In genomic region chr9:37555786-37556185, GRCh38 we compare ENCODE assay signal across 27 cellular contexts. TPM values are rescaled to one million over a fixed set of nuclear protein-coding genes. Genes with fewer than 3 reads are reported as not detected.
DNase-seq lines count a peak whose midpoint lies in the region; ATAC-seq and TF ChIP-seq lines count a peak whose summit lies in the region.
"Had no signal": no experiment of that assay in that cellular context is flagged by ENCODE, and none has a peak within 500 bp of the region (broad histone marks: within the 10 kb centered on the region; RNA-seq: fewer than 3 reads in every experiment).

No MANE protein-coding gene starts in this region.

- H3K14ac ChIP-seq in IMR-90 (replicated peaks; ENCODE audit: low read depth, low read length) = no peak overlapping the region

- TF ChIP-seq POLR2A in IMR-90 (IDR thresholded peaks at IDR 0.05; ENCODE audit: low read depth, low read length) = no peak
- TF ChIP-seq POLR2A in uterus (IDR thresholded peaks at IDR 0.05) = no peak

- no peak overlapping the region for H2BK15ac ChIP-seq in IMR-90 (ENCODE audit: low read depth, low read length)

- H3K79me1 ChIP-seq in IMR-90 (ENCODE audit: low read depth in 1 of 2, low read length in 2 of 2) = peaks cover 17 to 24% of the 10 kb centered on the region in 2 experiments

- H3K23ac ChIP-seq in IMR-90 (ENCODE audit: low read depth, low read length) = no peak overlapping the region

- no peak overlapping the region for H2BK120ac ChIP-seq in IMR-90 (ENCODE audit: low read depth, low read length)

- H3K36me3 ChIP-seq in IMR-90 (ENCODE audit: control insufficient read depth, insufficient read depth, low read length) (peaks cover 2% of the 10 kb centered on the region), uterus (no peaks in the 10 kb centered on the region)
- H3K36me3 ChIP-seq: esophagus squamous epithelium, lower lobe of right lung, neural progenitor cell had no signal

- H3K9me3 ChIP-seq in IMR-90 (ENCODE audit: control insufficient read depth, insufficient read depth, low read length) (no peaks in the 10 kb centered on the region), uterus (no peaks in the 10 kb centered on the region)
- H3K9me3 ChIP-seq: esophagus squamous epithelium, lower lobe of right lung had no signal

- no peak for TF ChIP-seq RAD21 in IMR-90 (IDR thresholded peaks at IDR 0.05; ENCODE audit: low read length)

- no peak overlapping the region for H3K56ac ChIP-seq in IMR-90 (ENCODE audit: extremely low read depth, insufficient read depth, low read length)

- POLR2A ChIA-PET in IMR-90 (lab: Charles Lee; ENCODE audit: unreplicated experiment) = no interaction called here

- H3K27me3 ChIP-seq in IMR-90 (ENCODE audit: control insufficient read depth, insufficient read depth, low read length) (no peaks in the 10 kb centered on the region), uterus (no peaks in the 10 kb centered on the region)
- H3K27me3 ChIP-seq: esophagus squamous epithelium, neural progenitor cell had no signal

- H3K27ac ChIP-seq in IMR-90 (ENCODE audit: insufficient read depth, low read length) (no peak overlapping the region), uterus (no peak overlapping the region)
- H3K27ac ChIP-seq: esophagus squamous epithelium, lower lobe of right lung, neural progenitor cell had no signal

- H4K8ac ChIP-seq in IMR-90 (ENCODE audit: low read depth in 2 of 2, low read length in 2 of 2) = no peak overlapping the region

- peaks cover 6% of the 10 kb centered on the region; the same call in 1 of the 2 replicates for H3K9me1 ChIP-seq in IMR-90 (ENCODE audit: insufficient read depth, low read length)

- dilution Hi-C loops in IMR-90 (cut with HindIII; ENCODE audit: low sequenced_read_pairs, unreplicated experiment) = no loop called here

- peak; percentile 60 for DNase-seq in AG10803 (ENCODE audit: low read depth)
- peak; percentile 68 for DNase-seq in IMR-90
- peak; percentile 5 to 52 for DNase-seq in cardiac fibroblast (ENCODE audit: low read depth in 2 of 2)
- DNase-seq in iris pigment epithelial cell (ENCODE audit: low read depth) = peak; percentile 79
- DNase-seq in NCI-H345 treated with DMSO at 0.1 percent for 48 hours (lab: John Stamatoyannopoulos, UW; ENCODE audit: unreplicated experiment) = no peak
- no peak for DNase-seq in uterus
- no peak for DNase-seq in DMS79 treated with DMSO at 0.1 percent for 48 hours (lab: John Stamatoyannopoulos, UW)
- DNase-seq: activated CD4-positive, alpha-beta memory T cell treated with anti-CD3 and anti-CD28 coated beads, Interleukin-2, amount 10 ng/mL, durations not matched to agents 7 days and 5 days; activated CD4-positive, alpha-beta T cell treated with anti-CD3 and anti-CD28 coated beads for 1 hour; activated CD8-positive, alpha-beta memory T cell treated with anti-CD3 and anti-CD28 coated beads, Interleukin-2, amount 50 U/mL, for 48 hours; activated naive CD4-positive, alpha-beta T cell treated with anti-CD3 and anti-CD28 coated beads, Interleukin-2, amount 10 ng/mL, durations not matched to agents 7 days and 5 days; amygdala; caudate nucleus; DMS53; esophagus squamous epithelium; GF-D8; glutamatergic neuron; GOT3; Karpas-422; lower lobe of right lung; NCI-H510A; stimulated activated CD4-positive, alpha-beta T cell treated with anti-CD3 and anti-CD28 coated beads, Interleukin-15, amount 100 ng/mL, for 24 hours; stimulated activated naive CD4-positive, alpha-beta T cell; T-helper 17 cell had no signal

- H2BK20ac ChIP-seq in IMR-90 (ENCODE audit: low read depth, low read length) = no peak overlapping the region

- H3K4me1 ChIP-seq in IMR-90 (ENCODE audit: control insufficient read depth, insufficient read depth, low read length) (peaks cover 4% of the 10 kb centered on the region), uterus (no peaks in the 10 kb centered on the region)
- H3K4me1 ChIP-seq: esophagus squamous epithelium, lower lobe of right lung, neural progenitor cell had no signal

- no peak overlapping the region for H4K91ac ChIP-seq in IMR-90 (ENCODE audit: insufficient read depth, low read depth, low read length)

- BruUV-seq in IMR-90 (replicated peaks; lab: Mats Ljungman, UMichigan) = no TSS peak

- H3K4me3 ChIP-seq in AG10803 (ENCODE audit: low read length) = no peak overlapping the region
- H3K4me3 ChIP-seq in IMR-90 (ENCODE audit: insufficient read depth, low read depth, low read length) = no peak overlapping the region
- H3K4me3 ChIP-seq in cardiac fibroblast (replicated peaks in 1 of 2; ENCODE audit: low read depth in 2 of 2, low read length in 2 of 2) = no peak overlapping the region
- no peak overlapping the region for H3K4me3 ChIP-seq in uterus
- H3K4me3 ChIP-seq: esophagus squamous epithelium, lower lobe of right lung, neural progenitor cell had no signal

- ATAC-seq in IMR-90 (ENCODE audit: low read depth) (peak; percentile 61; the same call in 1 of the 2 replicates), HG03280 (IDR thresholded peaks at IDR 0.05; ENCODE audit: unreplicated experiment) (no peak)
- ATAC-seq: lower lobe of right lung, sciatic nerve, T-helper 17 cell had no signal

- no peak overlapping the region for H2AK5ac ChIP-seq in IMR-90 (ENCODE audit: low read depth, low read length)

- no peak overlapping the region for H3K4ac ChIP-seq in IMR-90 (ENCODE audit: low read depth, low read length)

- no peak overlapping the region for H2BK5ac ChIP-seq in IMR-90 (ENCODE audit: low read depth, low read length, poor library complexity, severe bottlenecking)

- H2AFZ ChIP-seq in IMR-90 (replicated peaks; ENCODE audit: low read length, poor library complexity) = no peak overlapping the region
- H2AFZ ChIP-seq: neural progenitor cell had no signal

- H4K5ac ChIP-seq in IMR-90 (ENCODE audit: low read depth, low read length) = no peak overlapping the region

- intact Hi-C loops in IMR-90 (cut with micrococcal nuclease) (no loop called here), uterus (cut with DNase I; ENCODE audit: low total_unique reads) (no loop called here)

- no peak overlapping the region for H2AK9ac ChIP-seq in IMR-90 (replicated peaks; ENCODE audit: low read depth, low read length, poor library complexity)

- CTCF ChIA-PET in IMR-90 (lab: Yijun Ruan, JAX) = no interaction called here

- H3K18ac ChIP-seq in IMR-90 (ENCODE audit: low read depth, low read length) = no peak overlapping the region

- H4K20me1 ChIP-seq in IMR-90 (ENCODE audit: insufficient read depth, low read length) = peaks cover 3% of the 10 kb centered on the region; the same call in 1 of the 2 replicates

- no peak overlapping the region for H3K4me2 ChIP-seq in IMR-90 (ENCODE audit: low read depth, low read length)
- H3K4me2 ChIP-seq: neural progenitor cell had no signal

- TF ChIP-seq CTCF in AG10803 (conservative IDR thresholded peaks at IDR 0.05; ENCODE audit: low read length) = no peak
- TF ChIP-seq CTCF in IMR-90 (conservative IDR thresholded peaks at IDR 0.05; ENCODE audit: low read depth, low read length) = no peak
- TF ChIP-seq CTCF in cardiac fibroblast (IDR thresholded peaks at IDR 0.05; ENCODE audit: low read depth, low read length) = no peak
- no peak for TF ChIP-seq CTCF in uterus (IDR thresholded peaks at IDR 0.05)

- in situ Hi-C loops in IMR-90 (cut with MboI; ENCODE audit: low sequenced_read_pairs) = no loop called here

- H3K9ac ChIP-seq in IMR-90 (ENCODE audit: low read depth, low read length) = no peak overlapping the region
- H3K9ac ChIP-seq: neural progenitor cell had no signal

TF ChIP-seq in IMR-90, 13 proteins besides CTCF, POLR2A, EP300 and RAD21 (continues in another document):
- no peak for TF ChIP-seq CHD1 (IDR thresholded peaks at IDR 0.05; ENCODE audit: low read depth, low read length)
- no peak for TF ChIP-seq USF2 (IDR thresholded peaks at IDR 0.05; ENCODE audit: low read depth, low read length)
- TF ChIP-seq MAFK (IDR thresholded peaks at IDR 0.05; ENCODE audit: low read depth, low read length) = no peak
- no peak for TF ChIP-seq CEBPB (IDR thresholded peaks at IDR 0.05; ENCODE audit: low read depth, low read length)
- no peak for TF ChIP-seq MAZ (IDR thresholded peaks at IDR 0.05; ENCODE audit: borderline replicate concordance, low read depth, low read length)
- TF ChIP-seq NFE2L2 (IDR thresholded peaks at IDR 0.05; ENCODE audit: low read depth, low read length) = no peak
- no peak for TF ChIP-seq BHLHE40 (IDR thresholded peaks at IDR 0.05; ENCODE audit: low read depth, low read length)
- no peak for TF ChIP-seq FOS (IDR thresholded peaks at IDR 0.05; ENCODE audit: low read depth, low read length)
- no peak for TF ChIP-seq ELK1 (IDR thresholded peaks at IDR 0.05; ENCODE audit: borderline replicate concordance, low read depth, low read length)
- no peak for TF ChIP-seq RCOR1 (IDR thresholded peaks at IDR 0.05; ENCODE audit: insufficient replicate concordance, low read length)
- no peak for TF ChIP-seq RFX5 (IDR thresholded peaks at IDR 0.05; ENCODE audit: low read depth, low read length)
- no peak for TF ChIP-seq MXI1 (IDR thresholded peaks at IDR 0.05; ENCODE audit: borderline replicate concordance, low read depth, low read length)

RNA-seq across cellular contexts. Expression of gene FBXO10, which starts 20.4 kb away (rescaled TPM):
- 6.6 and 7.5 TPM in 2 replicates for total RNA-seq in IMR-90 (2012; rRNA removed)
- 6.6 and 6.7 TPM in 2 replicates for polyA plus RNA-seq in IMR-90 (2012; rRNA removed)
- polyA plus RNA-seq in IMR-90 (2012; cell fraction: cytosol; rRNA removed) = 4.8 and 5.3 TPM in 2 replicates
- 17.7 and 18.1 TPM in 2 replicates for polyA plus RNA-seq in IMR-90 (2012; cell fraction: nucleus; rRNA removed; ENCODE audit: low replicate concordance)
- total RNA-seq in uterus = 10 to 100 TPM in 1 of 4 donors, 1 to 10 TPM in 2, not detected in 1; 2.8 to 12.9 (median 9.4) TPM

RNA-seq across cellular contexts. Expression of gene TOMM5, which starts 36.6 kb away (rescaled TPM):
- total RNA-seq in IMR-90 (2012; rRNA removed) (159 and 229 TPM in 2 replicates), uterus (100 to 1,000 TPM in 2 of 4 donors, 10 to 100 TPM in 2; 58.1 to 136 (median 94.7) TPM)
- polyA plus RNA-seq in IMR-90 (2012; rRNA removed) = 200 and 206 TPM in 2 replicates
- polyA plus RNA-seq in IMR-90 (2012; cell fraction: cytosol; rRNA removed) = 72.3 and 93.5 TPM in 2 replicates
- polyA plus RNA-seq in IMR-90 (2012; cell fraction: nucleus; rRNA removed; ENCODE audit: low replicate concordance) = 15.8 and 47.1 TPM in 2 replicates

Comparison
In these comparisons a context has a peak if more than half of its experiments do, and no peak if none do; other contexts are left out.
1. DNase-seq: peak in AG10803 (single experiment), IMR-90 (single experiment), cardiac fibroblast (2 of 2) and iris pigment epithelial cell (single experiment); none in NCI-H345 treated with DMSO at 0.1 percent for 48 hours (single experiment), uterus (0 of 2) and DMS79 treated with DMSO at 0.1 percent for 48 hours (single experiment).